ENCODE assay signal across 1 cellular context in the genomic region with DNA sequence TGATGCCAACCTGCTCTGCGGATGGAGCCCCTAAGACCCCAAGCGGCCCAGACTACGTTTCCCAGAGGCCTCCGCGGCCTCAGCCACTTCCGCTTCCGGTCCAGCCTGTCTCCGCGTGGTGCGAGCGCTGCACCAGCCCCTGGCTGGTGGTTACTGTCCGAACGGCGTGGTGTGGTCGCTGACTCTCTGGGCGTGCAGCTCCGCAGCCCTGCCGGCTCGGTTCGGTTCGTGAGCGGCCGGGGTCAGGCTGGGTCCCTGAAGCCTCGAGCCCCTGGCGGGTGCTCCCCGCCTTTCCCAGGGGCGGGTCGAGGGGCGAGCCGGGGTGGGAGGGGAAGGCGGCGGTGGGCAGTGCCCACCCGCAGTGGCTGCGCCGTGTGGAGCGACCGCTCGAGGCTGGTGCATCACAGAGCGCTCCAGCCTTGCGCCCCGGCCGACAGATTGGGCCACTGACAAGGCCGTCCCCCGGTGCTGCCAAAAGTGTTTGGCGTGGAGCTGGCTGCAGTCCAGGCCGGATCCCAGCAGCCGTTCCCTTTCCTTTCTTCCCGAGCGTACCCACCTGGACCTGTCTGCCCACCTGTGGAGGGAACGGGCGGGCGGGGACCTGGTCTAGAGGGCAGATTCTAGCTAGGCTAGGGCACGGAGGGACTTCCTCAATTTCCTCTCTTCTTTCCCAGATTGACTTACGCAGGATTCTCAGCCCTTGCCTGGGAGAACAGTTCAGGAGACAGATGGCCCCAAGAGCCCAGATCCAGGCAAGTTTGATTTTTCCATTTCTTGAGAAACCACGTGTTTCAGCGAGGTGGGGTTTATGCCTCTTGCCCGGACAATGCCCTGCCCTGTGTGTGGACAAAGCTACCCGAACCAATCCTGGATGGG.
TF ChIP-seq lines count a peak whose summit lies in the region.

A gene (plus strand): TSS at position 116 of the 876 bp plus-strand sequence. CDS start 613 bp downstream, at position 729.

TF ChIP-seq in HEK293, 187 proteins besides CTCF, POLR2A, EP300 and RAD21 (continued from another document and continues in another):
- TF ChIP-seq, protein P1, sequence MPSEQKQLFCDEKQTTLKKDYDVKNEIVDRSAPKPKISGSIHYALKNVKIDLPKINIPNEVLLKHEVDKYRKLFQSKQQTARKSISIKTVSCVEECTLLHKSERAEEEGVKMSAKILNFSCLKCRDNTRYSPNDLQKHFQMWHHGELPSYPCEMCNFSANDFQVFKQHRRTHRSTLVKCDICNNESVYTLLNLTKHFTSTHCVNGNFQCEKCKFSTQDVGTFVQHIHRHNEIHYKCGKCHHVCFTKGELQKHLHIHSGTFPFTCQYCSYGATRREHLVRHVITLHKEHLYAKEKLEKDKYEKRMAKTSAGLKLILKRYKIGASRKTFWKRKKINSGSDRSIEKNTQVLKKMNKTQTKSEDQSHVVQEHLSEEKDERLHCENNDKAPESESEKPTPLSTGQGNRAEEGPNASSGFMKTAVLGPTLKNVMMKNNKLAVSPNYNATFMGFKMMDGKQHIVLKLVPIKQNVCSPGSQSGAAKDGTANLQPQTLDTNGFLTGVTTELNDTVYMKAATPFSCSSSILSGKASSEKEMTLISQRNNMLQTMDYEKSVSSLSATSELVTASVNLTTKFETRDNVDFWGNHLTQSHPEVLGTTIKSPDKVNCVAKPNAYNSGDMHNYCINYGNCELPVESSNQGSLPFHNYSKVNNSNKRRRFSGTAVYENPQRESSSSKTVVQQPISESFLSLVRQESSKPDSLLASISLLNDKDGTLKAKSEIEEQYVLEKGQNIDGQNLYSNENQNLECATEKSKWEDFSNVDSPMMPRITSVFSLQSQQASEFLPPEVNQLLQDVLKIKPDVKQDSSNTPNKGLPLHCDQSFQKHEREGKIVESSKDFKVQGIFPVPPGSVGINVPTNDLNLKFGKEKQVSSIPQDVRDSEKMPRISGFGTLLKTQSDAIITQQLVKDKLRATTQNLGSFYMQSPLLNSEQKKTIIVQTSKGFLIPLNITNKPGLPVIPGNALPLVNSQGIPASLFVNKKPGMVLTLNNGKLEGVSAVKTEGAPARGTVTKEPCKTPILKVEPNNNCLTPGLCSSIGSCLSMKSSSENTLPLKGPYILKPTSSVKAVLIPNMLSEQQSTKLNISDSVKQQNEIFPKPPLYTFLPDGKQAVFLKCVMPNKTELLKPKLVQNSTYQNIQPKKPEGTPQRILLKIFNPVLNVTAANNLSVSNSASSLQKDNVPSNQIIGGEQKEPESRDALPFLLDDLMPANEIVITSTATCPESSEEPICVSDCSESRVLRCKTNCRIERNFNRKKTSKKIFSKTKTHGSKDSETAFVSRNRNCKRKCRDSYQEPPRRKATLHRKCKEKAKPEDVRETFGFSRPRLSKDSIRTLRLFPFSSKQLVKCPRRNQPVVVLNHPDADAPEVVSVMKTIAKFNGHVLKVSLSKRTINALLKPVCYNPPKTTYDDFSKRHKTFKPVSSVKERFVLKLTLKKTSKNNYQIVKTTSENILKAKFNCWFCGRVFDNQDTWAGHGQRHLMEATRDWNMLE (tag by site-specific recombination; conservative IDR thresholded peaks at IDR 0.05; ENCODE audit: low read depth) = peak; percentile 96
- TF ChIP-seq ZNF660 (tag by site-specific recombination; IDR thresholded peaks at IDR 0.05) = 0 out of 2 replicates have a peak, but pooled peaks have one; percentile 34
- TF ChIP-seq ZNF777 (tag by site-specific recombination; IDR thresholded peaks at IDR 0.05; ENCODE audit: borderline replicate concordance) = no peak
- TF ChIP-seq ZNF558 (tag by site-specific recombination; IDR thresholded peaks at IDR 0.05) = no peak
- TF ChIP-seq ZNF335 (tag by site-specific recombination; conservative IDR thresholded peaks at IDR 0.05) = peak; percentile 70
- no peak for TF ChIP-seq YY1 (tag by site-specific recombination; IDR thresholded peaks at IDR 0.05)
- no peak for TF ChIP-seq ZNF366 (tag by site-specific recombination; conservative IDR thresholded peaks at IDR 0.05)
- TF ChIP-seq ZNF600 (tag by site-specific recombination; IDR thresholded peaks at IDR 0.05) = peak; percentile 60; the same call in 1 of the 2 replicates
- TF ChIP-seq ZNF341 (tag by site-specific recombination; IDR thresholded peaks at IDR 0.05; ENCODE audit: low read depth) = 0 out of 2 replicates have a peak, but pooled peaks have one; percentile 8
- TF ChIP-seq ZNF529 (tag by site-specific recombination; IDR thresholded peaks at IDR 0.05; ENCODE audit: insufficient replicate concordance) = no peak
- TF ChIP-seq ZNF701 (tag by site-specific recombination; IDR thresholded peaks at IDR 0.05) = no peak
- TF ChIP-seq, protein P2, sequence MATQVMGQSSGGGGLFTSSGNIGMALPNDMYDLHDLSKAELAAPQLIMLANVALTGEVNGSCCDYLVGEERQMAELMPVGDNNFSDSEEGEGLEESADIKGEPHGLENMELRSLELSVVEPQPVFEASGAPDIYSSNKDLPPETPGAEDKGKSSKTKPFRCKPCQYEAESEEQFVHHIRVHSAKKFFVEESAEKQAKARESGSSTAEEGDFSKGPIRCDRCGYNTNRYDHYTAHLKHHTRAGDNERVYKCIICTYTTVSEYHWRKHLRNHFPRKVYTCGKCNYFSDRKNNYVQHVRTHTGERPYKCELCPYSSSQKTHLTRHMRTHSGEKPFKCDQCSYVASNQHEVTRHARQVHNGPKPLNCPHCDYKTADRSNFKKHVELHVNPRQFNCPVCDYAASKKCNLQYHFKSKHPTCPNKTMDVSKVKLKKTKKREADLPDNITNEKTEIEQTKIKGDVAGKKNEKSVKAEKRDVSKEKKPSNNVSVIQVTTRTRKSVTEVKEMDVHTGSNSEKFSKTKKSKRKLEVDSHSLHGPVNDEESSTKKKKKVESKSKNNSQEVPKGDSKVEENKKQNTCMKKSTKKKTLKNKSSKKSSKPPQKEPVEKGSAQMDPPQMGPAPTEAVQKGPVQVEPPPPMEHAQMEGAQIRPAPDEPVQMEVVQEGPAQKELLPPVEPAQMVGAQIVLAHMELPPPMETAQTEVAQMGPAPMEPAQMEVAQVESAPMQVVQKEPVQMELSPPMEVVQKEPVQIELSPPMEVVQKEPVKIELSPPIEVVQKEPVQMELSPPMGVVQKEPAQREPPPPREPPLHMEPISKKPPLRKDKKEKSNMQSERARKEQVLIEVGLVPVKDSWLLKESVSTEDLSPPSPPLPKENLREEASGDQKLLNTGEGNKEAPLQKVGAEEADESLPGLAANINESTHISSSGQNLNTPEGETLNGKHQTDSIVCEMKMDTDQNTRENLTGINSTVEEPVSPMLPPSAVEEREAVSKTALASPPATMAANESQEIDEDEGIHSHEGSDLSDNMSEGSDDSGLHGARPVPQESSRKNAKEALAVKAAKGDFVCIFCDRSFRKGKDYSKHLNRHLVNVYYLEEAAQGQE (tag by site-specific recombination; IDR thresholded peaks at IDR 0.05) = peak; percentile 56
- TF ChIP-seq ZNF501 (tag by site-specific recombination; IDR thresholded peaks at IDR 0.05) = peak; percentile 63
- peak; percentile 94 for TF ChIP-seq SP2 (tag by site-specific recombination; IDR thresholded peaks at IDR 0.05)
- TF ChIP-seq, protein P3, sequence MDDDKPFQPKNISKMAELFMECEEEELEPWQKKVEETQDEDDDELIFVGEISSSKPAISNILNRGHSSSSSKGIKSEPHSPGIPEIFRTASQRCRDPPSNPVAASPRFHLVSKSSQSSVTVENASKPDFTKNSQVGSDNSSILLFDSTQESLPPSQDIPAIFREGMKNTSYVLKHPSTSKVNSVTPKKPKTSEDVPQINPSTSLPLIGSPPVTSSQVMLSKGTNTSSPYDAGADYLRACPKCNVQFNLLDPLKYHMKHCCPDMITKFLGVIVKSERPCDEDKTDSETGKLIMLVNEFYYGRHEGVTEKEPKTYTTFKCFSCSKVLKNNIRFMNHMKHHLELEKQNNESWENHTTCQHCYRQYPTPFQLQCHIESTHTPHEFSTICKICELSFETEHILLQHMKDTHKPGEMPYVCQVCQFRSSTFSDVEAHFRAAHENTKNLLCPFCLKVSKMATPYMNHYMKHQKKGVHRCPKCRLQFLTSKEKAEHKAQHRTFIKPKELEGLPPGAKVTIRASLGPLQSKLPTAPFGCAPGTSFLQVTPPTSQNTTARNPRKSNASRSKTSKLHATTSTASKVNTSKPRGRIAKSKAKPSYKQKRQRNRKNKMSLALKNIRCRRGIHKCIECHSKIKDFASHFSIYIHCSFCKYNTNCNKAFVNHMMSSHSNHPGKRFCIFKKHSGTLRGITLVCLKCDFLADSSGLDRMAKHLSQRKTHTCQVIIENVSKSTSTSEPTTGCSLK (tag by site-specific recombination; IDR thresholded peaks at IDR 0.05) = no peak
- TF ChIP-seq ZSCAN30 (tag by site-specific recombination; IDR thresholded peaks at IDR 0.05) = 0 out of 2 replicates have a peak, but pooled peaks have one; percentile 7
- TF ChIP-seq, protein P4, sequence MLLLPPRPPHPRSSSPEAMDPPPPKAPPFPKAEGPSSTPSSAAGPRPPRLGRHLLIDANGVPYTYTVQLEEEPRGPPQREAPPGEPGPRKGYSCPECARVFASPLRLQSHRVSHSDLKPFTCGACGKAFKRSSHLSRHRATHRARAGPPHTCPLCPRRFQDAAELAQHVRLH (tag by site-specific recombination; IDR thresholded peaks at IDR 0.05) = no peak
- TF ChIP-seq, protein P5, sequence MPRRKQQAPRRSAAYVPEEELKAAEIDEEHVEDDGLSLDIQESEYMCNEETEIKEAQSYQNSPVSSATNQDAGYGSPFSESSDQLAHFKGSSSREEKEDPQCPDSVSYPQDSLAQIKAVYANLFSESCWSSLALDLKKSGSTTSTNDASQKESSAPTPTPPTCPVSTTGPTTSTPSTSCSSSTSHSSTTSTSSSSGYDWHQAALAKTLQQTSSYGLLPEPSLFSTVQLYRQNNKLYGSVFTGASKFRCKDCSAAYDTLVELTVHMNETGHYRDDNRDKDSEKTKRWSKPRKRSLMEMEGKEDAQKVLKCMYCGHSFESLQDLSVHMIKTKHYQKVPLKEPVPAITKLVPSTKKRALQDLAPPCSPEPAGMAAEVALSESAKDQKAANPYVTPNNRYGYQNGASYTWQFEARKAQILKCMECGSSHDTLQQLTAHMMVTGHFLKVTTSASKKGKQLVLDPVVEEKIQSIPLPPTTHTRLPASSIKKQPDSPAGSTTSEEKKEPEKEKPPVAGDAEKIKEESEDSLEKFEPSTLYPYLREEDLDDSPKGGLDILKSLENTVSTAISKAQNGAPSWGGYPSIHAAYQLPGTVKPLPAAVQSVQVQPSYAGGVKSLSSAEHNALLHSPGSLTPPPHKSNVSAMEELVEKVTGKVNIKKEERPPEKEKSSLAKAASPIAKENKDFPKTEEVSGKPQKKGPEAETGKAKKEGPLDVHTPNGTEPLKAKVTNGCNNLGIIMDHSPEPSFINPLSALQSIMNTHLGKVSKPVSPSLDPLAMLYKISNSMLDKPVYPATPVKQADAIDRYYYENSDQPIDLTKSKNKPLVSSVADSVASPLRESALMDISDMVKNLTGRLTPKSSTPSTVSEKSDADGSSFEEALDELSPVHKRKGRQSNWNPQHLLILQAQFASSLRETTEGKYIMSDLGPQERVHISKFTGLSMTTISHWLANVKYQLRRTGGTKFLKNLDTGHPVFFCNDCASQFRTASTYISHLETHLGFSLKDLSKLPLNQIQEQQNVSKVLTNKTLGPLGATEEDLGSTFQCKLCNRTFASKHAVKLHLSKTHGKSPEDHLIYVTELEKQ (tag by site-specific recombination; IDR thresholded peaks at IDR 0.05; ENCODE audit: borderline replicate concordance) = no peak
- no peak for TF ChIP-seq ZNF416 (tag by site-specific recombination; IDR thresholded peaks at IDR 0.05)
- TF ChIP-seq ZBTB20 (tag by site-specific recombination; IDR thresholded peaks at IDR 0.05) = peak; percentile 36; the same call in 1 of the 2 replicates
- no peak for TF ChIP-seq ZNF292 (tag by site-specific recombination; IDR thresholded peaks at IDR 0.05; ENCODE audit: borderline replicate concordance, low read depth)
- TF ChIP-seq, protein P6, sequence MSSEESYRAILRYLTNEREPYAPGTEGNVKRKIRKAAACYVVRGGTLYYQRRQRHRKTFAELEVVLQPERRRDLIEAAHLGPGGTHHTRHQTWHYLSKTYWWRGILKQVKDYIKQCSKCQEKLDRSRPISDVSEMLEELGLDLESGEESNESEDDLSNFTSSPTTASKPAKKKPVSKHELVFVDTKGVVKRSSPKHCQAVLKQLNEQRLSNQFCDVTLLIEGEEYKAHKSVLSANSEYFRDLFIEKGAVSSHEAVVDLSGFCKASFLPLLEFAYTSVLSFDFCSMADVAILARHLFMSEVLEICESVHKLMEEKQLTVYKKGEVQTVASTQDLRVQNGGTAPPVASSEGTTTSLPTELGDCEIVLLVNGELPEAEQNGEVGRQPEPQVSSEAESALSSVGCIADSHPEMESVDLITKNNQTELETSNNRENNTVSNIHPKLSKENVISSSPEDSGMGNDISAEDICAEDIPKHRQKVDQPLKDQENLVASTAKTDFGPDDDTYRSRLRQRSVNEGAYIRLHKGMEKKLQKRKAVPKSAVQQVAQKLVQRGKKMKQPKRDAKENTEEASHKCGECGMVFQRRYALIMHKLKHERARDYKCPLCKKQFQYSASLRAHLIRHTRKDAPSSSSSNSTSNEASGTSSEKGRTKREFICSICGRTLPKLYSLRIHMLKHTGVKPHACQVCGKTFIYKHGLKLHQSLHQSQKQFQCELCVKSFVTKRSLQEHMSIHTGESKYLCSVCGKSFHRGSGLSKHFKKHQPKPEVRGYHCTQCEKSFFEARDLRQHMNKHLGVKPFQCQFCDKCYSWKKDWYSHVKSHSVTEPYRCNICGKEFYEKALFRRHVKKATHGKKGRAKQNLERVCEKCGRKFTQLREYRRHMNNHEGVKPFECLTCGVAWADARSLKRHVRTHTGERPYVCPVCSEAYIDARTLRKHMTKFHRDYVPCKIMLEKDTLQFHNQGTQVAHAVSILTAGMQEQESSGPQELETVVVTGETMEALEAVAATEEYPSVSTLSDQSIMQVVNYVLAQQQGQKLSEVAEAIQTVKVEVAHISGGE (tag by site-specific recombination; conservative IDR thresholded peaks at IDR 0.05; ENCODE audit: low read depth) = peak; percentile 94
- peak; percentile 92 for TF ChIP-seq ZNF76 (tag by site-specific recombination; IDR thresholded peaks at IDR 0.05; ENCODE audit: borderline replicate concordance, low read depth)
- TF ChIP-seq, protein P7, sequence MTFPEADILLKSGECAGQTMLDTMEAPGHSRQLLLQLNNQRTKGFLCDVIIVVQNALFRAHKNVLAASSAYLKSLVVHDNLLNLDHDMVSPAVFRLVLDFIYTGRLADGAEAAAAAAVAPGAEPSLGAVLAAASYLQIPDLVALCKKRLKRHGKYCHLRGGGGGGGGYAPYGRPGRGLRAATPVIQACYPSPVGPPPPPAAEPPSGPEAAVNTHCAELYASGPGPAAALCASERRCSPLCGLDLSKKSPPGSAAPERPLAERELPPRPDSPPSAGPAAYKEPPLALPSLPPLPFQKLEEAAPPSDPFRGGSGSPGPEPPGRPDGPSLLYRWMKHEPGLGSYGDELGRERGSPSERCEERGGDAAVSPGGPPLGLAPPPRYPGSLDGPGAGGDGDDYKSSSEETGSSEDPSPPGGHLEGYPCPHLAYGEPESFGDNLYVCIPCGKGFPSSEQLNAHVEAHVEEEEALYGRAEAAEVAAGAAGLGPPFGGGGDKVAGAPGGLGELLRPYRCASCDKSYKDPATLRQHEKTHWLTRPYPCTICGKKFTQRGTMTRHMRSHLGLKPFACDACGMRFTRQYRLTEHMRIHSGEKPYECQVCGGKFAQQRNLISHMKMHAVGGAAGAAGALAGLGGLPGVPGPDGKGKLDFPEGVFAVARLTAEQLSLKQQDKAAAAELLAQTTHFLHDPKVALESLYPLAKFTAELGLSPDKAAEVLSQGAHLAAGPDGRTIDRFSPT (tag by site-specific recombination; IDR thresholded peaks at IDR 0.05) = peak; percentile 83
- TF ChIP-seq ZNF544 (tag by site-specific recombination; IDR thresholded peaks at IDR 0.05) = no peak
